In the genomic region with DNA sequence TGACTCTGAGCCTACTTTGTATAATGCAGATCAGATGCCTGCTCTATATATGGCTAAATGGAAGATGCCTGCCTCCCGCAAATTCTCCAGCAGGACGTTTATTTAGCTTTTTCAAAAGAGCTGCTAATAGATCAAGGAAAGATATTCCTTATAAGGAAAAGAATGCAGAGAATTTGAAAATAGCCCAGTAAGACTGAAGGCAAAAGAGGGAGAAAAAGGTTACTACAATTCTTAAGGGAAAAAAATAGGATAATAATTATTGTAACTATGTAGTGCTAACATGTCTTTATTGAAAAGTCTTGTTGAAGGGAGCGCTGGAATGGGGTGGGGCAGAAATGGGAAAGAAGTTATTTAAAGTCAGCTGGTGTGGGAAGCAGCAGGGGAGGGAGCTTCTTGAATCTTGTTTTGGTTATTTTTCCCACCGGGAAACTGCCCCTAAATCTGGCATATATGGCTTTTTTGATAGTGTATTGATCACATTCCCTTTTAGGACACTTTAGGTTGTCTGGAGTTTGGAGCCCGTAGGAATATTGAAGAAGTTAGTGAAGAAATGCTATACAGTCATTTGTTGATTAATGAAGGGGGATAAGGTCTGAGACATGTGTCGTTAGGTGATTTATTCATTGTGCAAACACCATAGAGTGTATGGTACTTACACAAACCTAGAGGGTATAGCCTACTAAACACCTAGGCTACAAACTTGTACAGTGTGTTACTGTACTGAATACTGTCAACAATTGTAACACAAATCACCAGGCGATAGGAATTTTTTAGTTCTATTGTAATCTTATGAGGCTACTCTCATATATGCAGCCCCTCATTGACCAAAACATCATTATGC, we compare ENCODE assay signal across 1 cellular context.
TF ChIP-seq lines count a peak whose summit lies in the region.

No MANE protein-coding gene starts in this region.

TF ChIP-seq in SK-N-SH treated with all-trans-retinoic acid at 6 μM for 48 hours, 23 proteins besides CTCF, POLR2A, EP300 and RAD21 (continued from another document):
- TF ChIP-seq RARB (CRISPR knock-in tag; IDR thresholded peaks at IDR 0.05): no peak
- TF ChIP-seq, protein P1, sequence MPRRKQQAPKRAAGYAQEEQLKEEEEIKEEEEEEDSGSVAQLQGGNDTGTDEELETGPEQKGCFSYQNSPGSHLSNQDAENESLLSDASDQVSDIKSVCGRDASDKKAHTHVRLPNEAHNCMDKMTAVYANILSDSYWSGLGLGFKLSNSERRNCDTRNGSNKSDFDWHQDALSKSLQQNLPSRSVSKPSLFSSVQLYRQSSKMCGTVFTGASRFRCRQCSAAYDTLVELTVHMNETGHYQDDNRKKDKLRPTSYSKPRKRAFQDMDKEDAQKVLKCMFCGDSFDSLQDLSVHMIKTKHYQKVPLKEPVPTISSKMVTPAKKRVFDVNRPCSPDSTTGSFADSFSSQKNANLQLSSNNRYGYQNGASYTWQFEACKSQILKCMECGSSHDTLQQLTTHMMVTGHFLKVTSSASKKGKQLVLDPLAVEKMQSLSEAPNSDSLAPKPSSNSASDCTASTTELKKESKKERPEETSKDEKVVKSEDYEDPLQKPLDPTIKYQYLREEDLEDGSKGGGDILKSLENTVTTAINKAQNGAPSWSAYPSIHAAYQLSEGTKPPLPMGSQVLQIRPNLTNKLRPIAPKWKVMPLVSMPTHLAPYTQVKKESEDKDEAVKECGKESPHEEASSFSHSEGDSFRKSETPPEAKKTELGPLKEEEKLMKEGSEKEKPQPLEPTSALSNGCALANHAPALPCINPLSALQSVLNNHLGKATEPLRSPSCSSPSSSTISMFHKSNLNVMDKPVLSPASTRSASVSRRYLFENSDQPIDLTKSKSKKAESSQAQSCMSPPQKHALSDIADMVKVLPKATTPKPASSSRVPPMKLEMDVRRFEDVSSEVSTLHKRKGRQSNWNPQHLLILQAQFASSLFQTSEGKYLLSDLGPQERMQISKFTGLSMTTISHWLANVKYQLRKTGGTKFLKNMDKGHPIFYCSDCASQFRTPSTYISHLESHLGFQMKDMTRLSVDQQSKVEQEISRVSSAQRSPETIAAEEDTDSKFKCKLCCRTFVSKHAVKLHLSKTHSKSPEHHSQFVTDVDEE (CRISPR knock-in tag; IDR thresholded peaks at IDR 0.05): no peak
- TF ChIP-seq, protein P2, sequence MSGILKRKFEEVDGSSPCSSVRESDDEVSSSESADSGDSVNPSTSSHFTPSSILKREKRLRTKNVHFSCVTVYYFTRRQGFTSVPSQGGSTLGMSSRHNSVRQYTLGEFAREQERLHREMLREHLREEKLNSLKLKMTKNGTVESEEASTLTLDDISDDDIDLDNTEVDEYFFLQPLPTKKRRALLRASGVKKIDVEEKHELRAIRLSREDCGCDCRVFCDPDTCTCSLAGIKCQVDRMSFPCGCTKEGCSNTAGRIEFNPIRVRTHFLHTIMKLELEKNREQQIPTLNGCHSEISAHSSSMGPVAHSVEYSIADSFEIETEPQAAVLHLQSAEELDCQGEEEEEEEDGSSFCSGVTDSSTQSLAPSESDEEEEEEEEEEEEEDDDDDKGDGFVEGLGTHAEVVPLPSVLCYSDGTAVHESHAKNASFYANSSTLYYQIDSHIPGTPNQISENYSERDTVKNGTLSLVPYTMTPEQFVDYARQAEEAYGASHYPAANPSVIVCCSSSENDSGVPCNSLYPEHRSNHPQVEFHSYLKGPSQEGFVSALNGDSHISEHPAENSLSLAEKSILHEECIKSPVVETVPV (CRISPR knock-in tag; IDR thresholded peaks at IDR 0.05): no peak
TF ChIP-seq in SK-N-SH treated with all-trans-retinoic acid at 6 μM for 48 hours: peak in this region for 0.
